Comparison of ENCODE assay signal across 8 cellular contexts in genomic region chr11:26331911-26332571, GRCh38. TPM values are rescaled to one million over a fixed set of nuclear protein-coding genes. Genes with fewer than 3 reads are reported as not detected.
DNase-seq lines count a peak whose midpoint lies in the region; ATAC-seq and TF ChIP-seq lines count a peak whose summit lies in the region.

Gene ANO3, plus strand, starts transcription at chr11:26332130. Its CDS starts 146 bp downstream, at chr11:26332276.

- ATAC-seq in activated T-cell treated with anti-CD3 and anti-CD28 coated beads, Interleukin-2, amount 50 U/mL, for 4 hours = peak; percentile 18 to 38
- peak; percentile 100 for ATAC-seq in SK-N-SH treated with all-trans-retinoic acid at 6 μM for 48 hours

- intact Hi-C loops in spleen (cut with DNase I; ENCODE audit: low total_unique reads) = no loop called here

- no peaks in the 10 kb centered on the region; the same call in 1 of the 2 replicates for H3K4me1 ChIP-seq in HAP-1
- peaks cover 46% of the 10 kb centered on the region for H3K4me1 ChIP-seq in neuron (ENCODE audit: insufficient read depth, low read length)
- H3K4me1 ChIP-seq in spleen = peaks cover 0 to 9% (median 0%) of the 10 kb centered on the region in 6 donors

- TF ChIP-seq CTCF in fibroblast of the aortic adventitia (IDR thresholded peaks at IDR 0.05; ENCODE audit: insufficient read depth, low read length) (peak; percentile 87), spleen (IDR thresholded peaks at IDR 0.05 in 8 of 11, conservative IDR thresholded peaks at IDR 0.05 in 3 of 11) (peak in 2 of 11 experiments; percentile 8 to 20)

- H3K36me3 ChIP-seq in HAP-1 (replicated peaks) = no peaks in the 10 kb centered on the region
- H3K36me3 ChIP-seq in neuron (ENCODE audit: insufficient read depth, low read length) = no peaks in the 10 kb centered on the region
- no peaks in the 10 kb centered on the region for H3K36me3 ChIP-seq in spleen

- no peak for DNase-seq in activated T-cell treated with anti-CD3 and anti-CD28 coated beads, Interleukin-2, amount 50 U/mL, for 4 hours
- DNase-seq in activated T-cell treated with anti-CD3 and anti-CD28 coated beads for 4 hours (no peak), HAP-1 (ENCODE audit: low spot score in 2 of 2) (peak; percentile 90 to 93), M059J (ENCODE audit: low read depth) (peak; percentile 73), fibroblast of the aortic adventitia (ENCODE audit: low read depth) (peak; percentile 83), spleen (no peak)

- H3K4me1 Mint-ChIP-seq in activated T-cell treated with anti-CD3 and anti-CD28 coated beads, Interleukin-2, amount 50 U/mL, for 4 hours (ENCODE audit: low read depth) = no peaks in the 10 kb centered on the region

- H3K36me3 Mint-ChIP-seq in activated T-cell treated with anti-CD3 and anti-CD28 coated beads, Interleukin-2, amount 50 U/mL, for 4 hours (ENCODE audit: insufficient read depth) = no peaks in the 10 kb centered on the region

- no peak within 1 kb of the TSS for H3K27ac ChIP-seq in spleen

- peaks cover 4% of the 10 kb centered on the region for H3K9me3 Mint-ChIP-seq in activated T-cell treated with anti-CD3 and anti-CD28 coated beads, Interleukin-2, amount 50 U/mL, for 4 hours

- H3K27me3 ChIP-seq in HAP-1 (ENCODE audit: low read depth) (peaks cover 7% of the 10 kb centered on the region), neuron (ENCODE audit: insufficient read depth, low read length) (no peaks in the 10 kb centered on the region), spleen (replicated peaks in 1 of 7) (peaks cover 0 to 48% (median 10%) of the 10 kb centered on the region in 7 donors)

- H3K27me3 Mint-ChIP-seq in activated T-cell treated with anti-CD3 and anti-CD28 coated beads, Interleukin-2, amount 50 U/mL, for 4 hours (ENCODE audit: low read depth) = peaks cover 17% of the 10 kb centered on the region

- no peak for TF ChIP-seq POLR2A in spleen (IDR thresholded peaks at IDR 0.05)

- H2AFZ ChIP-seq in neuron (ENCODE audit: low read depth, low read length) = no peak within 1 kb of the TSS

- in situ Hi-C loops in HAP-1 (cut with MboI; ENCODE audit: low sequenced_read_pairs) = no loop called here

- H3K4me3 ChIP-seq in HAP-1 (no peak within 1 kb of the TSS), fibroblast of the aortic adventitia (ENCODE audit: low read depth, low read length) (peak within 1 kb of the TSS; percentile 70), neuron (ENCODE audit: low read length) (peak within 1 kb of the TSS; percentile 45), spleen (peak within 1 kb of the TSS in 4 of 8 donors; percentile 2 to 33 (median 2))

- no peak within 1 kb of the TSS for H3K4me3 Mint-ChIP-seq in activated T-cell treated with anti-CD3 and anti-CD28 coated beads, Interleukin-2, amount 50 U/mL, for 4 hours

- WGBS in spleen, 5 donors = 5 to 15% (median 8%) methylated on average over 21 to 36 of the region's 36 CpGs

- H3K9me3 ChIP-seq in HAP-1 (no peaks in the 10 kb centered on the region), neuron (ENCODE audit: low read length) (no peaks in the 10 kb centered on the region), spleen (no peaks in the 10 kb centered on the region)

TF ChIP-seq in SK-N-SH treated with all-trans-retinoic acid at 6 μM for 48 hours, 23 proteins besides CTCF, POLR2A, EP300 and RAD21:
- TF ChIP-seq ZFP3 (CRISPR knock-in tag; IDR thresholded peaks at IDR 0.05) (peak; percentile 62; the same call in 1 of the 2 replicates), ARNTL (CRISPR knock-in tag; IDR thresholded peaks at IDR 0.05; ENCODE audit: borderline replicate concordance, low read depth) (no peak)

RNA-seq across cellular contexts. Expression of gene ANO3, which starts in this region (rescaled TPM):
- total RNA-seq in activated T-cell treated with anti-CD3 and anti-CD28 coated beads, Interleukin-2, amount 50 U/mL, for 4 hours = not detected
- 0.30 and 0.34 TPM in 2 replicates for total RNA-seq in M059J (2014; rRNA removed; shearing (Covaris generic))
- 0.98 and 5.9 TPM in 2 replicates for total RNA-seq in fibroblast of the aortic adventitia (ENCODE audit: low replicate concordance)
- total RNA-seq in spleen = 1 to 10 TPM in 1 of 7 donors, under 1 TPM in 4, not detected in 2; 0.09 to 2.6 (median 0.39) TPM
- under 1 TPM in 1 of 3 donors, not detected in 2; 0.03 TPM for polyA plus RNA-seq in spleen

Comparison
In these comparisons a context has a peak if more than half of its experiments do, and no peak if none do; other contexts are left out.
1. Peak in ATAC-seq in activated T-cell treated with anti-CD3 and anti-CD28 coated beads, Interleukin-2, amount 50 U/mL, for 4 hours; RNA of the gene not detected or under 1 TPM.
2. Peak in DNase-seq in M059J; RNA of the gene not detected or under 1 TPM.
3. DNase-seq: peak in HAP-1 (2 of 2) and fibroblast of the aortic adventitia (single experiment); none in activated T-cell treated with anti-CD3 and anti-CD28 coated beads, Interleukin-2, amount 50 U/mL, for 4 hours (single experiment), activated T-cell treated with anti-CD3 and anti-CD28 coated beads for 4 hours (single experiment) and spleen (single experiment).